1 cellular context compared by ENCODE assay signal in the genomic region with DNA sequence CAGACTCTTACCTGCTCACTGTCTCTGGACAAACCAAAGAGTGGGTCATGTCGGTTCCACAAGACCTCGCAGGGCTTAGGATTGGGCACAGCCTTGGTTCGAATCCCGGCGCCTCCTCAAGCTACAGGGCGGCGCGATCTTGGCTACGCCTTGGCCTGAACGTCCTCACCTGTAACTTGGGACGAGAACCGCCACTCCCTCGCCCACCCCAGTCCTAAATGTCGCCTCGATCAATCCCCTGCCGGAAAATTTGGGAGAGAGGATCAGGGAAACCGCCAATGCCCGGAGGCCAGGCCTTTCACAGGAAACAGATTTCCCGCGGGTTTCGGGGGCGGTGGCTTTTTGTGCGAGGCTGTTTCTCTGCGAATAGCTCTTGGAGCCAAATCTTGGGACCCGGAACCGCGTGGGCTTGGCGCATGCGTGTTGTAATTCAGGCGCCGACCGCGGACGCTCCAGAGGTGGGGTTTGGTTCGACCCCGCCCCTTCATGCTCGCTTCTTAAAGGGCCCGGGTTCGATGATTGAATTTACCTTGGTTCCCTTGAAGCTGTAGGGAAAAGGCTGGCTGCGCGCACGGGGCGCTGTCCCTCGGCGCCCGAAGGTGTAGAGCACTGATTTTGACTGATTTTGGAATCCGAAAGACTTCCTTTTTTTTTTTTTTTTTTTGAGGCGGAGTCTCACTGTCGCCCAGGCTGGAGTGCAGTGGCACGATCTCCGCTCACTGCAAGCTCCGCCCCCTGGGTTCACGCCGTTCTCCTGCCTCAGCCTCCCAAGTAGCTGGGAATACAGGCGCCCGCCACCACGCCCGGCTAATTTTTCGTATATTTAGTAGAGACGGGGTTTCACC.
TF ChIP-seq lines count a peak whose summit lies in the region.

TSS of gene NR2C2AP (minus strand) at position 403 of the 845 bp plus-strand sequence. CDS start at position 49, 354 bp downstream.

TF ChIP-seq in K562, 482 proteins besides CTCF, POLR2A, EP300 and RAD21 (continued from another document and continues in another):
- TF ChIP-seq TCF7L2 (IDR thresholded peaks at IDR 0.05; ENCODE audit: low read depth, low read length) (no peak), CBX2 (IDR thresholded peaks at IDR 0.05; ENCODE audit: insufficient read depth, low read length, poor library complexity, severe bottlenecking) (no peak), ZNF217 (CRISPR knock-in tag; IDR thresholded peaks at IDR 0.05) (no peak), ZZZ3 (IDR thresholded peaks at IDR 0.05) (no peak), ZNF239 (CRISPR knock-in tag; IDR thresholded peaks at IDR 0.05) (no peak), CHD1 (IDR thresholded peaks at IDR 0.05; ENCODE audit: low read length) (no peak), ASH1L (IDR thresholded peaks at IDR 0.05; ENCODE audit: borderline replicate concordance, low read depth, partially characterized antibody) (no peak), LARP7 (IDR thresholded peaks at IDR 0.05) (no peak), PURB (CRISPR knock-in tag; IDR thresholded peaks at IDR 0.05; ENCODE audit: low read depth) (no peak), ZHX1 (conservative IDR thresholded peaks at IDR 0.05; ENCODE audit: low read length) (no peak), ZNF444 (CRISPR knock-in tag; IDR thresholded peaks at IDR 0.05) (no peak), ETV6 (IDR thresholded peaks at IDR 0.05; ENCODE audit: borderline replicate concordance in 1 of 2, low read depth in 2 of 2, low read length in 1 of 2) (no peak), ETV6 (CRISPR knock-in tag; IDR thresholded peaks at IDR 0.05; ENCODE audit: borderline replicate concordance) (no peak), PHF20 (IDR thresholded peaks at IDR 0.05; ENCODE audit: partially characterized antibody) (peak; percentile 37), NR2C2 (CRISPR knock-in tag; IDR thresholded peaks at IDR 0.05) (no peak), NR2C2 (tag; IDR thresholded peaks at IDR 0.05) (no peak), ZSCAN32 (CRISPR knock-in tag; IDR thresholded peaks at IDR 0.05) (no peak), ZSCAN29 (IDR thresholded peaks at IDR 0.05) (no peak), HDAC1 (IDR thresholded peaks at IDR 0.05) (peak in 1 of 2 experiments; percentile 87; a peak in 2 of 4 replicates), LEF1 (IDR thresholded peaks at IDR 0.05) (no peak), PYGO2 (tag; IDR thresholded peaks at IDR 0.05) (no peak), NCOA6 (IDR thresholded peaks at IDR 0.05) (no peak), SNRNP70 (optimal IDR thresholded peaks at IDR 0.05; ENCODE audit: low read depth, low read length) (no peak), ZNF23 (CRISPR knock-in tag; IDR thresholded peaks at IDR 0.05) (no peak), EZH2 (IDR thresholded peaks at IDR 0.05; ENCODE audit: borderline replicate concordance, low read depth, low read length) (no peak), PHB2 (IDR thresholded peaks at IDR 0.05; ENCODE audit: low read depth) (no peak), PCBP1 (IDR thresholded peaks at IDR 0.05; ENCODE audit: low read depth, low read length, poor library complexity, severe bottlenecking) (no peak), E4F1 (CRISPR knock-in tag; IDR thresholded peaks at IDR 0.05; ENCODE audit: borderline replicate concordance) (no peak), XRCC4 (IDR thresholded peaks at IDR 0.05; ENCODE audit: extremely low read depth, insufficient read depth, insufficient read length) (no peak), ZNF224 (CRISPR knock-in tag; IDR thresholded peaks at IDR 0.05) (no peak), USF1 (CRISPR knock-in tag; IDR thresholded peaks at IDR 0.05) (no peak), ZNF780A (CRISPR knock-in tag; IDR thresholded peaks at IDR 0.05) (no peak), ID3 (CRISPR knock-in tag; IDR thresholded peaks at IDR 0.05) (no peak), ID3 (tag; IDR thresholded peaks at IDR 0.05) (no peak), TFAM (CRISPR knock-in tag; conservative IDR thresholded peaks at IDR 0.05) (no peak), NFIC (IDR thresholded peaks at IDR 0.05) (0 out of 2 replicates have a peak, but pooled peaks have one; percentile 5), E2F3 (CRISPR knock-in tag; IDR thresholded peaks at IDR 0.05) (no peak), EHMT2 (IDR thresholded peaks at IDR 0.05) (no peak), C11orf30 (IDR thresholded peaks at IDR 0.05; ENCODE audit: low read depth) (no peak), MAFF (IDR thresholded peaks at IDR 0.05; ENCODE audit: low read length) (no peak), SETDB1 (IDR thresholded peaks at IDR 0.05; ENCODE audit: low read length) (no peak), ZNF146 (CRISPR knock-in tag; IDR thresholded peaks at IDR 0.05; ENCODE audit: unreplicated experiment) (no peak), MAFK (IDR thresholded peaks at IDR 0.05; ENCODE audit: low read length) (no peak), SP2 (IDR thresholded peaks at IDR 0.05; ENCODE audit: extremely low read depth, low read depth, low read length, poor library complexity, severe bottlenecking) (no peak), HNRNPLL (IDR thresholded peaks at IDR 0.05; ENCODE audit: low read depth, low read length, poor library complexity, severe bottlenecking) (peak; percentile 43), ZNF507 (tag; conservative IDR thresholded peaks at IDR 0.05) (no peak), ZBTB17 (CRISPR knock-in tag; IDR thresholded peaks at IDR 0.05) (no peak), ARID1B (IDR thresholded peaks at IDR 0.05) (no peak), YY1 (IDR thresholded peaks at IDR 0.05; ENCODE audit: borderline replicate concordance in 1 of 3, control insufficient read depth in 1 of 3, extremely low read depth in 1 of 3, insufficient read depth in 3 of 3, insufficient read length in 1 of 3, insufficient replicate concordance in 2 of 3, low read depth in 1 of 3, low read length in 2 of 3) (no peak), TEAD2 (tag; IDR thresholded peaks at IDR 0.05) (no peak), TFAP4 (CRISPR knock-in tag; IDR thresholded peaks at IDR 0.05; ENCODE audit: borderline replicate concordance) (peak; percentile 44; the same call in 1 of the 2 replicates), TCFL5 (CRISPR knock-in tag; conservative IDR thresholded peaks at IDR 0.05) (no peak)
- TF ChIP-seq, protein P1, sequence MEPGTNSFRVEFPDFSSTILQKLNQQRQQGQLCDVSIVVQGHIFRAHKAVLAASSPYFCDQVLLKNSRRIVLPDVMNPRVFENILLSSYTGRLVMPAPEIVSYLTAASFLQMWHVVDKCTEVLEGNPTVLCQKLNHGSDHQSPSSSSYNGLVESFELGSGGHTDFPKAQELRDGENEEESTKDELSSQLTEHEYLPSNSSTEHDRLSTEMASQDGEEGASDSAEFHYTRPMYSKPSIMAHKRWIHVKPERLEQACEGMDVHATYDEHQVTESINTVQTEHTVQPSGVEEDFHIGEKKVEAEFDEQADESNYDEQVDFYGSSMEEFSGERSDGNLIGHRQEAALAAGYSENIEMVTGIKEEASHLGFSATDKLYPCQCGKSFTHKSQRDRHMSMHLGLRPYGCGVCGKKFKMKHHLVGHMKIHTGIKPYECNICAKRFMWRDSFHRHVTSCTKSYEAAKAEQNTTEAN (CRISPR knock-in tag; IDR thresholded peaks at IDR 0.05), result no peak
- TF ChIP-seq, protein P2, sequence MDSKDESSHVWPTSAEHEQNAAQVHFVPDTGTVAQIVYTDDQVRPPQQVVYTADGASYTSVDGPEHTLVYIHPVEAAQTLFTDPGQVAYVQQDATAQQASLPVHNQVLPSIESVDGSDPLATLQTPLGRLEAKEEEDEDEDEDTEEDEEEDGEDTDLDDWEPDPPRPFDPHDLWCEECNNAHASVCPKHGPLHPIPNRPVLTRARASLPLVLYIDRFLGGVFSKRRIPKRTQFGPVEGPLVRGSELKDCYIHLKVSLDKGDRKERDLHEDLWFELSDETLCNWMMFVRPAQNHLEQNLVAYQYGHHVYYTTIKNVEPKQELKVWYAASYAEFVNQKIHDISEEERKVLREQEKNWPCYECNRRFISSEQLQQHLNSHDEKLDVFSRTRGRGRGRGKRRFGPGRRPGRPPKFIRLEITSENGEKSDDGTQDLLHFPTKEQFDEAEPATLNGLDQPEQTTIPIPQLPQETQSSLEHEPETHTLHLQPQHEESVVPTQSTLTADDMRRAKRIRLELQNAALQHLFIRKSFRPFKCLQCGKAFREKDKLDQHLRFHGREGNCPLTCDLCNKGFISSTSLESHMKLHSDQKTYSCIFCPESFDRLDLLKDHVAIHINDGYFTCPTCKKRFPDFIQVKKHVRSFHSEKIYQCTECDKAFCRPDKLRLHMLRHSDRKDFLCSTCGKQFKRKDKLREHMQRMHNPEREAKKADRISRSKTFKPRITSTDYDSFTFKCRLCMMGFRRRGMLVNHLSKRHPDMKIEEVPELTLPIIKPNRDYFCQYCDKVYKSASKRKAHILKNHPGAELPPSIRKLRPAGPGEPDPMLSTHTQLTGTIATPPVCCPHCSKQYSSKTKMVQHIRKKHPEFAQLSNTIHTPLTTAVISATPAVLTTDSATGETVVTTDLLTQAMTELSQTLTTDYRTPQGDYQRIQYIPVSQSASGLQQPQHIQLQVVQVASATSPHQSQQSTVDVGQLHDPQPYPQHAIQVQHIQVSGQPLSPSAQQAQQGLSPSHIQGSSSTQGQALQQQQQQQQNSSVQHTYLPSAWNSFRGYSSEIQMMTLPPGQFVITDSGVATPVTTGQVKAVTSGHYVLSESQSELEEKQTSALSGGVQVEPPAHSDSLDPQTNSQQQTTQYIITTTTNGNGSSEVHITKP (IDR thresholded peaks at IDR 0.05; ENCODE audit: partially characterized antibody), result peak; percentile 42
- TF ChIP-seq, protein P3, sequence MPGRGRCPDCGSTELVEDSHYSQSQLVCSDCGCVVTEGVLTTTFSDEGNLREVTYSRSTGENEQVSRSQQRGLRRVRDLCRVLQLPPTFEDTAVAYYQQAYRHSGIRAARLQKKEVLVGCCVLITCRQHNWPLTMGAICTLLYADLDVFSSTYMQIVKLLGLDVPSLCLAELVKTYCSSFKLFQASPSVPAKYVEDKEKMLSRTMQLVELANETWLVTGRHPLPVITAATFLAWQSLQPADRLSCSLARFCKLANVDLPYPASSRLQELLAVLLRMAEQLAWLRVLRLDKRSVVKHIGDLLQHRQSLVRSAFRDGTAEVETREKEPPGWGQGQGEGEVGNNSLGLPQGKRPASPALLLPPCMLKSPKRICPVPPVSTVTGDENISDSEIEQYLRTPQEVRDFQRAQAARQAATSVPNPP (IDR thresholded peaks at IDR 0.05; ENCODE audit: borderline replicate concordance, insufficient read depth, insufficient read length), result no peak
- TF ChIP-seq, protein P4, sequence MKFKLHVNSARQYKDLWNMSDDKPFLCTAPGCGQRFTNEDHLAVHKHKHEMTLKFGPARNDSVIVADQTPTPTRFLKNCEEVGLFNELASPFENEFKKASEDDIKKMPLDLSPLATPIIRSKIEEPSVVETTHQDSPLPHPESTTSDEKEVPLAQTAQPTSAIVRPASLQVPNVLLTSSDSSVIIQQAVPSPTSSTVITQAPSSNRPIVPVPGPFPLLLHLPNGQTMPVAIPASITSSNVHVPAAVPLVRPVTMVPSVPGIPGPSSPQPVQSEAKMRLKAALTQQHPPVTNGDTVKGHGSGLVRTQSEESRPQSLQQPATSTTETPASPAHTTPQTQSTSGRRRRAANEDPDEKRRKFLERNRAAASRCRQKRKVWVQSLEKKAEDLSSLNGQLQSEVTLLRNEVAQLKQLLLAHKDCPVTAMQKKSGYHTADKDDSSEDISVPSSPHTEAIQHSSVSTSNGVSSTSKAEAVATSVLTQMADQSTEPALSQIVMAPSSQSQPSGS (CRISPR knock-in tag; IDR thresholded peaks at IDR 0.05), result no peak
